23 cellular contexts compared by ENCODE assay signal in genomic region chr11:27557223-27557622, GRCh38.
"Had no signal": no experiment of that assay in that cellular context is flagged by ENCODE, and none has a peak within 500 bp of the region (broad histone marks: within the 10 kb centered on the region; RNA-seq: fewer than 3 reads in every experiment).

No MANE protein-coding gene starts in this region.

- H3K27me3 ChIP-seq: breast epithelium, esophagus squamous epithelium, neutrophil, sigmoid colon, tibial artery had no signal

- H3K27ac ChIP-seq: breast epithelium, esophagus squamous epithelium, neutrophil, sigmoid colon, tibial artery had no signal

- H3K9me3 ChIP-seq: breast epithelium, esophagus squamous epithelium, neutrophil, sigmoid colon, tibial artery had no signal

- H3K9me3 Mint-ChIP-seq: activated CD4-positive, alpha-beta T cell treated with anti-CD3 and anti-CD28 coated beads, Interleukin-2, amount 10 ng/mL, durations not matched to agents 24 days and 14 days; activated CD8-positive, alpha-beta T cell treated with anti-CD3 and anti-CD28 coated beads for 36 hours; activated naive CD8-positive, alpha-beta T cell treated with anti-CD3 and anti-CD28 coated beads, Interleukin-2, amount 10 ng/mL, durations not matched to agents 7 days and 5 days had no signal

- H3K36me3 Mint-ChIP-seq: activated naive CD8-positive, alpha-beta T cell treated with anti-CD3 and anti-CD28 coated beads, Interleukin-2, amount 10 ng/mL, durations not matched to agents 7 days and 5 days; natural killer cell treated with Interleukin-12 subunit alpha and Interleukin-12 subunit beta and Interleukin-15 and Interleukin-18, amount 100 ng/mL, for 72 hours had no signal

- H3K4me3 Mint-ChIP-seq: activated CD4-positive, alpha-beta T cell treated with anti-CD3 and anti-CD28 coated beads, Interleukin-2, amount 10 ng/mL, durations not matched to agents 24 days and 14 days; activated CD8-positive, alpha-beta T cell treated with anti-CD3 and anti-CD28 coated beads for 36 hours; activated naive CD8-positive, alpha-beta T cell treated with anti-CD3 and anti-CD28 coated beads, Interleukin-2, amount 10 ng/mL, durations not matched to agents 7 days and 5 days; activated T-helper 17 cell treated with anti-CD3 and anti-CD28 coated beads, Interleukin-2, amount 50 U/mL, for 72 hours; dendritic cell treated with granulocyte-macrophage colony-stimulating factor and Interleukin-4, amounts not matched to agents 40 ng/mL and 50 ng/mL, for 4 days; natural killer cell treated with Interleukin-12 subunit alpha and Interleukin-12 subunit beta and Interleukin-15 and Interleukin-18, amount 100 ng/mL, for 72 hours had no signal

- DNase-seq: activated CD4-positive, alpha-beta T cell treated with anti-CD3 and anti-CD28 coated beads, Interleukin-2, amount 10 ng/mL, durations not matched to agents 24 days and 14 days; activated CD8-positive, alpha-beta T cell treated with anti-CD3 and anti-CD28 coated beads for 36 hours; activated naive CD4-positive, alpha-beta T cell; activated naive CD8-positive, alpha-beta T cell treated with anti-CD3 and anti-CD28 coated beads, Interleukin-2, amount 10 ng/mL, durations not matched to agents 7 days and 5 days; activated T-cell treated with anti-CD3 and anti-CD28 coated beads, Interleukin-2, amount 50 U/mL, for 1 hour; anterior cingulate cortex; cerebellar nuclear complex; effector CD8-positive, alpha-beta T cell; esophagus squamous epithelium; foreskin melanocyte; hypothalamus; sigmoid colon; stimulated activated CD4-positive, alpha-beta T cell treated with anti-CD3 and anti-CD28 coated beads, Interleukin-1b, Interleukin-23, amount 100 ng/mL, for 48 hours; stimulated activated naive CD4-positive, alpha-beta T cell treated with Interleukin-2 at 50 U/mL for 16 hours; T-helper 1 cell; T-helper 9 cell; tibial artery had no signal

- H3K4me1 Mint-ChIP-seq: activated CD4-positive, alpha-beta T cell treated with anti-CD3 and anti-CD28 coated beads, Interleukin-2, amount 10 ng/mL, durations not matched to agents 24 days and 14 days; activated naive CD8-positive, alpha-beta T cell treated with anti-CD3 and anti-CD28 coated beads, Interleukin-2, amount 10 ng/mL, durations not matched to agents 7 days and 5 days; activated T-helper 17 cell treated with anti-CD3 and anti-CD28 coated beads, Interleukin-2, amount 50 U/mL, for 72 hours had no signal

- H3K4me1 ChIP-seq: breast epithelium, esophagus squamous epithelium, sigmoid colon, tibial artery had no signal

- H3K4me3 ChIP-seq: breast epithelium, esophagus squamous epithelium, lung, sigmoid colon, tibial artery had no signal

- H3K27me3 Mint-ChIP-seq: activated CD4-positive, alpha-beta T cell treated with anti-CD3 and anti-CD28 coated beads, Interleukin-2, amount 10 ng/mL, durations not matched to agents 24 days and 14 days; activated CD8-positive, alpha-beta T cell treated with anti-CD3 and anti-CD28 coated beads for 36 hours; activated naive CD8-positive, alpha-beta T cell treated with anti-CD3 and anti-CD28 coated beads, Interleukin-2, amount 10 ng/mL, durations not matched to agents 7 days and 5 days; activated T-helper 17 cell treated with anti-CD3 and anti-CD28 coated beads, Interleukin-2, amount 50 U/mL, for 72 hours; dendritic cell treated with granulocyte-macrophage colony-stimulating factor and Interleukin-4, amounts not matched to agents 40 ng/mL and 50 ng/mL, for 4 days had no signal

- ATAC-seq: activated CD8-positive, alpha-beta T cell treated with anti-CD3 and anti-CD28 coated beads for 36 hours; activated T-helper 17 cell treated with anti-CD3 and anti-CD28 coated beads, Interleukin-2, amount 50 U/mL, for 72 hours; natural killer cell treated with Interleukin-12 subunit alpha and Interleukin-12 subunit beta and Interleukin-15 and Interleukin-18, amount 100 ng/mL, for 72 hours had no signal

- H3K27ac Mint-ChIP-seq: activated CD4-positive, alpha-beta T cell treated with anti-CD3 and anti-CD28 coated beads, Interleukin-2, amount 10 ng/mL, durations not matched to agents 24 days and 14 days; activated CD8-positive, alpha-beta T cell treated with anti-CD3 and anti-CD28 coated beads for 36 hours; activated naive CD8-positive, alpha-beta T cell treated with anti-CD3 and anti-CD28 coated beads, Interleukin-2, amount 10 ng/mL, durations not matched to agents 7 days and 5 days; activated T-helper 17 cell treated with anti-CD3 and anti-CD28 coated beads, Interleukin-2, amount 50 U/mL, for 72 hours; dendritic cell treated with granulocyte-macrophage colony-stimulating factor and Interleukin-4, amounts not matched to agents 40 ng/mL and 50 ng/mL, for 4 days; natural killer cell treated with Interleukin-12 subunit alpha and Interleukin-12 subunit beta and Interleukin-15 and Interleukin-18, amount 100 ng/mL, for 72 hours had no signal

- H3K36me3 ChIP-seq: breast epithelium, esophagus squamous epithelium, neutrophil, sigmoid colon, tibial artery had no signal
